Comparison of ENCODE assay signal across 8 cellular contexts in genomic region chr1:150619576-150620509, GRCh38.
DNase-seq lines count a peak whose midpoint lies in the region; ATAC-seq and TF ChIP-seq lines count a peak whose summit lies in the region.

No MANE protein-coding gene starts in this region.

- H3K9ac ChIP-seq in OCI-LY3 (ENCODE audit: low read length) = no peak overlapping the region

- no peak for ATAC-seq in GM19467 (IDR thresholded peaks at IDR 0.05; ENCODE audit: unreplicated experiment)
- no peak for ATAC-seq in GM21723 (IDR thresholded peaks at IDR 0.05; ENCODE audit: unreplicated experiment)

- peak; percentile 0 to 24 for DNase-seq in NCI-H524 (lab: John Stamatoyannopoulos, UW)
- no peak for DNase-seq in NCI-H524 treated with DMSO at 0.1 percent for 48 hours (lab: John Stamatoyannopoulos, UW)
- peak; percentile 85 for DNase-seq in cardiac fibroblast (ENCODE audit: low read depth in 2 of 2)
- DNase-seq in medulla oblongata (ENCODE audit: extremely low spot score) = peak; percentile 26
- no peak for DNase-seq in HAP-1 (ENCODE audit: low spot score in 2 of 2)

- H3K27ac ChIP-seq in OCI-LY3 (ENCODE audit: low read length) = no peak overlapping the region

- in situ Hi-C loops in HAP-1 (cut with MboI; ENCODE audit: low sequenced_read_pairs) = no loop called here

- H3K9me3 ChIP-seq in OCI-LY3 (ENCODE audit: insufficient read depth, low read length) (no peaks in the 10 kb centered on the region), HAP-1 (no peaks in the 10 kb centered on the region)

- peaks cover 9% of the 10 kb centered on the region; the same call in 1 of the 2 replicates for H3K79me2 ChIP-seq in OCI-LY3 (ENCODE audit: low read length)

- H4K20me1 ChIP-seq in OCI-LY3 (ENCODE audit: insufficient read depth, low read length) = peaks cover 2% of the 10 kb centered on the region; the same call in 1 of the 2 replicates

- H3K4me1 ChIP-seq in OCI-LY3 (ENCODE audit: low read length) (peaks cover 22% of the 10 kb centered on the region), HAP-1 (no peaks in the 10 kb centered on the region)

- H3K36me3 ChIP-seq in OCI-LY3 (replicated peaks; ENCODE audit: low read depth, low read length) (peaks cover 59% of the 10 kb centered on the region), HAP-1 (replicated peaks) (peaks cover 74% of the 10 kb centered on the region)

- H3K4me2 ChIP-seq in OCI-LY3 (ENCODE audit: low read length) = no peak overlapping the region

- no peak overlapping the region for H2AFZ ChIP-seq in OCI-LY3 (ENCODE audit: low read depth, low read length)

- TF ChIP-seq CTCF in OCI-LY3 (IDR thresholded peaks at IDR 0.05; ENCODE audit: low read depth, low read length) (peak; percentile 48), cardiac fibroblast (IDR thresholded peaks at IDR 0.05; ENCODE audit: low read depth, low read length) (peak; percentile 31)

- H3K4me3 ChIP-seq in OCI-LY3 (ENCODE audit: low read length) = no peak overlapping the region
- no peak overlapping the region for H3K4me3 ChIP-seq in cardiac fibroblast (replicated peaks in 1 of 2; ENCODE audit: low read depth in 2 of 2, low read length in 2 of 2)
- no peak overlapping the region for H3K4me3 ChIP-seq in HAP-1

- H3K27me3 ChIP-seq in OCI-LY3 (ENCODE audit: low read depth, low read length) = no peaks in the 10 kb centered on the region
- H3K27me3 ChIP-seq in HAP-1 (ENCODE audit: low read depth) = no peaks in the 10 kb centered on the region

Comparison
In these comparisons a context has a peak if more than half of its experiments do, and no peak if none do; other contexts are left out.
1. DNase-seq: peak in NCI-H524 (2 of 2), cardiac fibroblast (2 of 2) and medulla oblongata (single experiment); none in NCI-H524 treated with DMSO at 0.1 percent for 48 hours (single experiment) and HAP-1 (0 of 2).